ENCODE assay signal across 8 cellular contexts in the genomic region with DNA sequence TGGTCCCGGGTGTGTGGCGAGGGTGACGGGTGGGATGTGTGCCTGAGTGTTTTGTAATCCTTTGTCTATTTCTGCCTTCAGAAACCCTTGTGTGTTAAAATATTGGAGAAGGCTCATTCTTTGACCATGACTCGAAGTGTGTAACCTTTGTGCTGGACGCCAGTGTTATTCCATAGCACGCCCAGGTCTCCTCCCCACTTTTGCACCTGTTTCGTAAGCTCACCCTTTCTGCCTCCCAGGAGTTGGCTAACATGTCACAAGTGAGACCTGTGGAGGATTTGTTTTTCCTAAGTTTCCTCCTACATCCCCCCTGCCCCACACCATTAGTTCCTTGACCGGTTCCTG. TPM values are rescaled to one million over a fixed set of nuclear protein-coding genes. Genes with fewer than 3 reads are reported as not detected.
DNase-seq lines count a peak whose midpoint lies in the region; ATAC-seq, FAIRE-seq and TF ChIP-seq lines count a peak whose summit lies in the region.

No MANE protein-coding gene starts in this region.

- H3K27me3 ChIP-seq in keratinocyte (ENCODE audit: control insufficient read depth, extremely low read depth, insufficient read depth, low read length), result no peaks in the 10 kb centered on the region

- H3K4me2 ChIP-seq in keratinocyte (ENCODE audit: control insufficient read depth, extremely low read depth, insufficient read depth, low read depth, low read length), result peak overlapping the region; percentile 98

- FAIRE-seq in keratinocyte (lab: Jason Lieb, UNC), result no peak

- intact Hi-C loops in MCF 10A (cut with micrococcal nuclease), result loop anchor here (1.0 kb wide), 1 partner anchor 42 kb away; a partner anchor contains a TSS

- peak overlapping the region; percentile 98 for H3K4me3 Mint-ChIP-seq in MCF 10A (ENCODE audit: unreplicated experiment)
- H3K4me3 Mint-ChIP-seq in stimulated activated naive CD8-positive, alpha-beta T cell treated with anti-CD3 and anti-CD28 coated beads, Interleukin-15, amount 100 ng/mL, for 72 hours, result peak overlapping the region; percentile 92 to 95

- H3K27me3 Mint-ChIP-seq in MCF 10A (ENCODE audit: insufficient read depth, unreplicated experiment), result no peaks in the 10 kb centered on the region
- no peaks in the 10 kb centered on the region for H3K27me3 Mint-ChIP-seq in stimulated activated naive CD8-positive, alpha-beta T cell treated with anti-CD3 and anti-CD28 coated beads, Interleukin-15, amount 100 ng/mL, for 72 hours

- H3K9me1 ChIP-seq in keratinocyte (ENCODE audit: control insufficient read depth, extremely low read depth, insufficient read depth, low read length), result no peaks in the 10 kb centered on the region

- H3K4me1 Mint-ChIP-seq in MCF 10A (ENCODE audit: insufficient read depth, unreplicated experiment), result peaks cover 32% of the 10 kb centered on the region
- peaks cover 50% of the 10 kb centered on the region for H3K4me1 Mint-ChIP-seq in stimulated activated naive CD8-positive, alpha-beta T cell treated with anti-CD3 and anti-CD28 coated beads, Interleukin-15, amount 100 ng/mL, for 72 hours

- dilution Hi-C loops in keratinocyte (cut with MboI; ENCODE audit: extremely low pct_ligation_motif_present, low sequenced_read_pairs), result no loop called here

- peak overlapping the region; percentile 90 for H3K4me3 ChIP-seq in HFF-Myc (replicated peaks; ENCODE audit: low read depth, low read length)
- peak overlapping the region; percentile 76 to 92 (median 87) for H3K4me3 ChIP-seq in keratinocyte (ENCODE audit: control insufficient read depth in 2 of 3, extremely low read depth in 1 of 3, insufficient read depth in 2 of 3, low read depth in 1 of 3, low read length in 3 of 3)

- H3K36me3 ChIP-seq in keratinocyte (ENCODE audit: control insufficient read depth in 2 of 2, extremely low read depth in 1 of 2, insufficient read depth in 2 of 2, low read length in 2 of 2), result peaks cover 8 to 26% of the 10 kb centered on the region in 2 experiments

- peak overlapping the region; percentile 98 for H3K9ac ChIP-seq in keratinocyte (ENCODE audit: control insufficient read depth, extremely low read depth, insufficient read depth, low read length)

- peak overlapping the region; percentile 92 for H3K27ac ChIP-seq in keratinocyte (ENCODE audit: control insufficient read depth, insufficient read depth, low read length)

- TF ChIP-seq CTCF in HFF-Myc (IDR thresholded peaks at IDR 0.05; ENCODE audit: low read depth, low read length, missing control alignments) (no peak), MCF 10A (IDR thresholded peaks at IDR 0.05; ENCODE audit: unreplicated experiment) (no peak), keratinocyte (optimal IDR thresholded peaks at IDR 0.05 in 1 of 3, IDR thresholded peaks at IDR 0.05 in 1 of 3, conservative IDR thresholded peaks at IDR 0.05 in 1 of 3; ENCODE audit: extremely low read depth in 1 of 3, insufficient read depth in 2 of 3, low read length in 3 of 3) (no peak)

- H2AFZ ChIP-seq in keratinocyte (ENCODE audit: control insufficient read depth, low read length), result peak overlapping the region; percentile 100

- peaks cover 62% of the 10 kb centered on the region for H3K36me3 Mint-ChIP-seq in MCF 10A (ENCODE audit: insufficient read depth, unreplicated experiment)

- BruUV-seq in MCF 10A (replicated peaks; lab: Mats Ljungman, UMichigan), result TSS peak; percentile 80

- peak; percentile 68 for DNase-seq in NCI-H82 (lab: John Stamatoyannopoulos, UW)
- DNase-seq in NCI-H82 treated with DMSO at 0.1 percent for 48 hours (lab: John Stamatoyannopoulos, UW; ENCODE audit: unreplicated experiment), result no peak
- DNase-seq in HFF-Myc (ENCODE audit: extremely low read depth, low read depth), result no peak
- peak; percentile 26 for DNase-seq in NCI-H2196 treated with DMSO at 0.1 percent for 48 hours (lab: John Stamatoyannopoulos, UW; ENCODE audit: unreplicated experiment)
- peak; percentile 89 for DNase-seq in MCF 10A (ENCODE audit: unreplicated experiment)
- no peak for DNase-seq in keratinocyte (ENCODE audit: low read depth, low spot score)
- no peak for DNase-seq in stimulated activated naive CD8-positive, alpha-beta T cell treated with anti-CD3 and anti-CD28 coated beads, Interleukin-15, amount 100 ng/mL, for 72 hours
- no peak for DNase-seq in HK-2 (ENCODE audit: unreplicated experiment)

- CTCF ChIA-PET in MCF 10A (lab: Yijun Ruan, JAX), result interaction anchor here (0.6 to 0.9 kb wide), 4 partner anchors 13 to 699 kb away, joined by 3 to 5 read pairs (median 4); no protein-coding TSS in a partner anchor

- ATAC-seq in stimulated activated naive CD8-positive, alpha-beta T cell treated with anti-CD3 and anti-CD28 coated beads, Interleukin-15, amount 100 ng/mL, for 72 hours, result no peak

- peaks cover 12% of the 10 kb centered on the region for H3K4me1 ChIP-seq in keratinocyte (ENCODE audit: control insufficient read depth, extremely low read depth, insufficient read depth, low read length)

- no peaks in the 10 kb centered on the region for H3K9me3 Mint-ChIP-seq in MCF 10A (ENCODE audit: unreplicated experiment)
- no peaks in the 10 kb centered on the region for H3K9me3 Mint-ChIP-seq in stimulated activated naive CD8-positive, alpha-beta T cell treated with anti-CD3 and anti-CD28 coated beads, Interleukin-15, amount 100 ng/mL, for 72 hours

- peaks cover 15% of the 10 kb centered on the region for H4K20me1 ChIP-seq in keratinocyte (ENCODE audit: control insufficient read depth, extremely low read depth, insufficient read depth, low read length)

- peak overlapping the region; percentile 99 for H3K27ac Mint-ChIP-seq in MCF 10A (ENCODE audit: low read depth, unreplicated experiment)
- H3K27ac Mint-ChIP-seq in stimulated activated naive CD8-positive, alpha-beta T cell treated with anti-CD3 and anti-CD28 coated beads, Interleukin-15, amount 100 ng/mL, for 72 hours, result peak overlapping the region; percentile 100

- peaks cover 45% of the 10 kb centered on the region for H3K79me2 ChIP-seq in keratinocyte (ENCODE audit: control insufficient read depth, insufficient read depth, low read length)

- no peaks in the 10 kb centered on the region for H3K9me3 ChIP-seq in keratinocyte (ENCODE audit: control insufficient read depth, low read depth, low read length)

- POLR2A ChIA-PET in MCF 10A (lab: Yijun Ruan, JAX), result interaction anchor here (0.6 to 8.9 kb wide), 31 partner anchors 9 to 767 kb away, joined by 3 to 169 read pairs (median 4); a partner anchor contains a TSS

RNA-seq across cellular contexts. Expression of a gene that starts 0.4 kb away (rescaled TPM):
- total RNA-seq in MCF 10A (2022), result 13.8 and 23.1 TPM in 2 replicates
- 5.6 to 11.9 TPM (median 7.9 TPM) in 3 replicates for polyA plus RNA-seq in keratinocyte
- 12.9 TPM for polyA plus RNA-seq in keratinocyte (2011; ENCODE audit: low read depth)
- polyA plus RNA-seq in keratinocyte (2011; cell fraction: cytosol; rRNA removed), result 4.7 and 10.2 TPM in 2 replicates
- polyA plus RNA-seq in keratinocyte (2011; cell fraction: nucleus; rRNA removed), result 11.2 and 12.6 TPM in 2 replicates
- polyA plus RNA-seq in keratinocyte (2012; ENCODE audit: low replicate concordance), result 5.7 and 16.9 TPM in 2 replicates
- polyA minus RNA-seq in keratinocyte, result 0.52 to 5.2 TPM (median 2.7 TPM) in 3 replicates
- 5.4 TPM for polyA minus RNA-seq in keratinocyte (2011; cell fraction: cytosol; rRNA and poly(A)+ RNA removed)
- polyA minus RNA-seq in keratinocyte (2011; cell fraction: nucleus; rRNA and poly(A)+ RNA removed), result 3.3 and 4.7 TPM in 2 replicates

RNA-seq across cellular contexts. Expression of a gene that starts 0.6 kb away (rescaled TPM):
- total RNA-seq in MCF 10A (2022), result 165 and 212 TPM in 2 replicates
- polyA plus RNA-seq in keratinocyte, result 80.2 to 224 TPM (median 91.2 TPM) in 3 replicates
- 203 TPM for polyA plus RNA-seq in keratinocyte (2011; ENCODE audit: low read depth)
- 59.7 and 103 TPM in 2 replicates for polyA plus RNA-seq in keratinocyte (2011; cell fraction: cytosol; rRNA removed)
- polyA plus RNA-seq in keratinocyte (2011; cell fraction: nucleus; rRNA removed), result 207 and 379 TPM in 2 replicates
- polyA plus RNA-seq in keratinocyte (2012; ENCODE audit: low replicate concordance), result 80.7 and 165 TPM in 2 replicates
- 17.4 to 130 TPM (median 45.9 TPM) in 3 replicates for polyA minus RNA-seq in keratinocyte
- 32.4 TPM for polyA minus RNA-seq in keratinocyte (2011; cell fraction: cytosol; rRNA and poly(A)+ RNA removed)
- polyA minus RNA-seq in keratinocyte (2011; cell fraction: nucleus; rRNA and poly(A)+ RNA removed), result 88.9 and 122 TPM in 2 replicates

RNA-seq across cellular contexts. Expression of a gene that starts 42.2 kb away (rescaled TPM):
- 42.2 and 43.9 TPM in 2 replicates for total RNA-seq in MCF 10A (2022)
- polyA plus RNA-seq in keratinocyte, result 20.9 to 25.1 TPM (median 23.5 TPM) in 3 replicates
- polyA plus RNA-seq in keratinocyte (2011; ENCODE audit: low read depth), result 63.5 TPM
- polyA plus RNA-seq in keratinocyte (2011; cell fraction: cytosol; rRNA removed), result 10.3 and 23.6 TPM in 2 replicates
- 37.7 and 51.4 TPM in 2 replicates for polyA plus RNA-seq in keratinocyte (2011; cell fraction: nucleus; rRNA removed)
- polyA plus RNA-seq in keratinocyte (2012; ENCODE audit: low replicate concordance), result 20.3 and 24.5 TPM in 2 replicates
- 8.2 to 28.4 TPM (median 20.4 TPM) in 3 replicates for polyA minus RNA-seq in keratinocyte
- polyA minus RNA-seq in keratinocyte (2011; cell fraction: cytosol; rRNA and poly(A)+ RNA removed), result 19.2 TPM
- polyA minus RNA-seq in keratinocyte (2011; cell fraction: nucleus; rRNA and poly(A)+ RNA removed), result 25.9 and 33.7 TPM in 2 replicates

Comparison
In these comparisons a context has a peak if more than half of its experiments do, and no peak if none do; other contexts are left out.
1. DNase-seq: peak in NCI-H82 (single experiment), NCI-H2196 treated with DMSO at 0.1 percent for 48 hours (single experiment) and MCF 10A (single experiment); none in NCI-H82 treated with DMSO at 0.1 percent for 48 hours (single experiment), HFF-Myc (single experiment), keratinocyte (single experiment), stimulated activated naive CD8-positive, alpha-beta T cell treated with anti-CD3 and anti-CD28 coated beads, Interleukin-15, amount 100 ng/mL, for 72 hours (0 of 2) and HK-2 (single experiment).